In the genomic region with DNA sequence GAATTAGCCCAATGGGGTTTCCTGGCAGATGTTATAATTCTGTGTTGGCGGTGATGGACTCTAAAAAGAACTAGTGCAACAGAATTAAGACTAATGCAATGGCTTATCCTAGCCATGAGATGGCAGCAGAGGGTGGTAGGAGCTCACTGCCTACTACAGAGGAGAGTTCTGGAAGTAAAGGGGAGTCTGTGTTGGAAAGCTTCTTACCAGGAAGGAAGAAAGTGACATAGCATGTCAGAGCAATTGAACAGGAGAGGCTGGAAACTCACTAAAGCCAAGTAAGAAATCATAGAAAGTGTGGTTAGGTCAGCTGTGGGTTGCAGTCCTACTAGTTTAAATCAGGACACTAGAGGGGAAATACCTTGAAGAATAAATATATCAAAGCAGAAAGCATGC, we compare ENCODE assay signal across 8 cellular contexts.
A peak's percentile ranks its signal among the peaks of the same experiment; 100 is the strongest.
DNase-seq lines count a peak whose midpoint lies in the region; ATAC-seq and TF ChIP-seq lines count a peak whose summit lies in the region.
"Had no signal": no experiment of that assay in that cellular context is flagged by ENCODE, and none has a peak within 500 bp of the region (broad histone marks: within the 10 kb centered on the region; RNA-seq: fewer than 3 reads in every experiment).

No MANE protein-coding gene starts in this region.

- no peaks in the 10 kb centered on the region for H3K9me3 ChIP-seq in DOHH2 (ENCODE audit: control insufficient read depth, insufficient read depth, low read length)

- no peak overlapping the region for H3K4me2 ChIP-seq in DOHH2 (ENCODE audit: low read length)

- DNase-seq in NCI-H2227 treated with DMSO at 0.1 percent for 48 hours (lab: John Stamatoyannopoulos, UW) (peak; percentile 69), astrocyte of the hippocampus (ENCODE audit: low read depth, low spot score) (peak; percentile 71), hippocampal formation (lab: John Stamatoyannopoulos, UW) (peak; percentile 5 to 49)
- peak; percentile 1 to 7 for DNase-seq in stimulated activated naive CD8-positive, alpha-beta T cell treated with anti-CD3 and anti-CD28 coated beads, Interleukin-15, amount 100 ng/mL, for 72 hours

- no peaks in the 10 kb centered on the region for H4K20me1 ChIP-seq in DOHH2 (ENCODE audit: control insufficient read depth, insufficient read depth, low read depth, low read length)

- peak; percentile 56 for TF ChIP-seq CTCF in DOHH2 (IDR thresholded peaks at IDR 0.05; ENCODE audit: low read depth, low read length, poor library complexity, severe bottlenecking)

- H3K9me3 Mint-ChIP-seq in stimulated activated naive CD8-positive, alpha-beta T cell treated with anti-CD3 and anti-CD28 coated beads, Interleukin-15, amount 100 ng/mL, for 72 hours, result no peaks in the 10 kb centered on the region
- H3K9me3 Mint-ChIP-seq: activated naive CD4-positive, alpha-beta T cell treated with anti-CD3 and anti-CD28 coated beads, Interleukin-2, amount 50 U/mL, for 72 hours had no signal

- H3K4me3 Mint-ChIP-seq in stimulated activated naive CD8-positive, alpha-beta T cell treated with anti-CD3 and anti-CD28 coated beads, Interleukin-15, amount 100 ng/mL, for 72 hours, result no peak overlapping the region

- H3K27me3 ChIP-seq in DOHH2 (ENCODE audit: control insufficient read depth, low read length), result no peaks in the 10 kb centered on the region

- no peaks in the 10 kb centered on the region for H3K79me2 ChIP-seq in DOHH2 (ENCODE audit: control insufficient read depth, low read length)

- no peak overlapping the region for H3K27ac ChIP-seq in DOHH2 (ENCODE audit: low read depth, low read length)

- no peaks in the 10 kb centered on the region for H3K36me3 ChIP-seq in DOHH2 (ENCODE audit: control insufficient read depth, low read length)

- H3K27me3 Mint-ChIP-seq in stimulated activated naive CD8-positive, alpha-beta T cell treated with anti-CD3 and anti-CD28 coated beads, Interleukin-15, amount 100 ng/mL, for 72 hours, result no peaks in the 10 kb centered on the region

- ATAC-seq in GM19043 (IDR thresholded peaks at IDR 0.05; ENCODE audit: low read depth, unreplicated experiment) (peak; percentile 75), HG03095 (IDR thresholded peaks at IDR 0.05; ENCODE audit: unreplicated experiment) (peak; percentile 60)
- ATAC-seq in stimulated activated naive CD8-positive, alpha-beta T cell treated with anti-CD3 and anti-CD28 coated beads, Interleukin-15, amount 100 ng/mL, for 72 hours, result no peak

- H3K4me3 ChIP-seq in DOHH2 (ENCODE audit: low read length), result no peak overlapping the region

- no peaks in the 10 kb centered on the region for H3K4me1 Mint-ChIP-seq in stimulated activated naive CD8-positive, alpha-beta T cell treated with anti-CD3 and anti-CD28 coated beads, Interleukin-15, amount 100 ng/mL, for 72 hours

- H3K9me2 ChIP-seq in DOHH2 (replicated peaks; ENCODE audit: control insufficient read depth, low read length), result no peaks in the 10 kb centered on the region

- no peaks in the 10 kb centered on the region for H3F3A ChIP-seq in DOHH2 (ENCODE audit: control insufficient read depth, insufficient read depth)

- H3K4me1 ChIP-seq in DOHH2 (ENCODE audit: control insufficient read depth, low read length), result no peaks in the 10 kb centered on the region

- H3K27ac Mint-ChIP-seq in stimulated activated naive CD8-positive, alpha-beta T cell treated with anti-CD3 and anti-CD28 coated beads, Interleukin-15, amount 100 ng/mL, for 72 hours, result no peak overlapping the region
- H3K27ac Mint-ChIP-seq: activated naive CD4-positive, alpha-beta T cell treated with anti-CD3 and anti-CD28 coated beads, Interleukin-2, amount 50 U/mL, for 72 hours had no signal

Comparison
In these comparisons a context has a peak if more than half of its experiments do, and no peak if none do; other contexts are left out.
1. DNase-seq: peak in every context shown above with its lines; median percentile 71 in astrocyte of the hippocampus; 69 in NCI-H2227 treated with DMSO at 0.1 percent for 48 hours; 27 in hippocampal formation; 4 in stimulated activated naive CD8-positive, alpha-beta T cell treated with anti-CD3 and anti-CD28 coated beads, Interleukin-15, amount 100 ng/mL, for 72 hours.